ENCODE assay signal across 8 cellular contexts in the genomic region with DNA sequence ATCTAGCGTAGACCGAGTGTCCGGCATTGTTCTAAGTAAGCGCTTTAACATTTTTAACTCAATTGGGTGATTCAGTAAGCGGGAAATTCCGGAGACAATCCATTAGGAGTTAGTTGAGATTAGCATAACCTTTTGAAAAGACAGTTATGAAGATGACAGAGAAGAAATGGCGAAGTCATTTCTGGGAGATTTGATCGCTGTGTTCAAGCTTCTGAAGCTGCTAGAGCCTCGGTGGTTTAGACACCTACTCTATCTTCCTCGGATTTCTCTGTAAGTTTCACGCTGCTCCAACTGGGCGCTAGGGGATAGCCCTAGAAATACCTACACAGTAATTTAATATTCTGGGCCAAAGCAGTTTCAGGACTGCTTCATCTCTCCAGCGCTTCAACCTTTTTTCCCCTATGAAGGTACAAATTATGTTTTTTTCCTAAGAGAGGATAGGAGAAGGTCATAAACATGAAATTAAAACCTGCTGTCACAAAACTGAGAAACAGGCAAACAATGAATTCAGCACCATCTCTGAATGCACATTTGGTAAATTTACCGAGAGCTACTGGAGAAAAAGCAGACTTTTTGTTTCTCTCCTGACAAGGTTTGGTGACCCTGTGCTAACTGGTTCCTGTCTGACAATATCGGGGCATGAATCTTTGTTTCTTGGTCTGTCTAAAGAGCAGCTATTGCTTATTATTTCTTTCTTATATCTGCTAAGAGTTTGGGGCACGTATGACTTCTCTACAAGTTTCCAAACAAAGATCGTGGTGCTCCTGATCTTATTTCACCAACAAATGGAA. TPM values are rescaled to one million over a fixed set of nuclear protein-coding genes. Genes with fewer than 3 reads are reported as not detected.
DNase-seq lines count a peak whose midpoint lies in the region; ATAC-seq and TF ChIP-seq lines count a peak whose summit lies in the region.

No MANE protein-coding gene starts in this region.

- H4K20me1 ChIP-seq in SU-DHL-6 (ENCODE audit: low read depth, low read length) = no peaks in the 10 kb centered on the region

- ATAC-seq in GM21619 (IDR thresholded peaks at IDR 0.05; ENCODE audit: unreplicated experiment) = no peak
- ATAC-seq in GM21423 (IDR thresholded peaks at IDR 0.05; ENCODE audit: unreplicated experiment) = no peak

- peak overlapping the region; percentile 52 for H2AFZ ChIP-seq in SU-DHL-6 (ENCODE audit: low read depth, low read length, severe bottlenecking)

- peak overlapping the region; percentile 92 for H3K4me3 ChIP-seq in HUES64 (ENCODE audit: low read length)
- peak overlapping the region; percentile 92 for H3K4me3 ChIP-seq in SU-DHL-6 (ENCODE audit: insufficient read depth, low read length, poor library complexity, severe bottlenecking)
- peak overlapping the region; percentile 100 for H3K4me3 ChIP-seq in endodermal cell (ENCODE audit: low read length)
- peak overlapping the region; percentile 9 to 85 for H3K4me3 ChIP-seq in mucosa of rectum (ENCODE audit: low read length in 2 of 2)

- H3K4me1 Mint-ChIP-seq in endodermal cell = peaks cover 26% of the 10 kb centered on the region

- H3K9ac ChIP-seq in HUES64 (ENCODE audit: low read depth, low read length) (peak overlapping the region; percentile 68), SU-DHL-6 (ENCODE audit: low read length) (peak overlapping the region; percentile 45), endodermal cell (ENCODE audit: extremely low read depth, low read length, poor library complexity, severe bottlenecking) (peak overlapping the region; percentile 50), mucosa of rectum (ENCODE audit: low read depth in 1 of 2, low read length in 2 of 2) (peak overlapping the region in 1 of 2 donors; percentile 27)

- H3K27me3 ChIP-seq in HUES64 (ENCODE audit: insufficient read depth, low read length) = peaks cover 28% of the 10 kb centered on the region
- no peaks in the 10 kb centered on the region for H3K27me3 ChIP-seq in SU-DHL-6 (ENCODE audit: low read length)
- H3K27me3 ChIP-seq in endodermal cell (ENCODE audit: control insufficient read depth, insufficient read depth, low read length, poor library complexity, severe bottlenecking) = peaks cover 15% of the 10 kb centered on the region
- H3K27me3 ChIP-seq in mucosa of rectum (ENCODE audit: control insufficient read depth in 2 of 2, insufficient read depth in 2 of 2, low read length in 2 of 2) = no peaks in the 10 kb centered on the region

- H3K9me3 Mint-ChIP-seq in endodermal cell = no peaks in the 10 kb centered on the region

- no peak overlapping the region for H3K27ac ChIP-seq in HUES64 (ENCODE audit: low read depth, low read length)
- no peak overlapping the region for H3K27ac ChIP-seq in SU-DHL-6 (ENCODE audit: low read depth, low read length)
- H3K27ac ChIP-seq in endodermal cell (ENCODE audit: low read depth, low read length) = no peak overlapping the region
- no peak overlapping the region for H3K27ac ChIP-seq in mucosa of rectum (ENCODE audit: low read depth in 2 of 2, low read length in 2 of 2)

- peaks cover 21% of the 10 kb centered on the region for H3K4me1 ChIP-seq in HUES64 (ENCODE audit: insufficient read depth, low read length)
- peaks cover 5% of the 10 kb centered on the region for H3K4me1 ChIP-seq in endodermal cell (ENCODE audit: control insufficient read depth, insufficient read depth, low read length)
- peaks cover 4 to 13% of the 10 kb centered on the region in 2 donors for H3K4me1 ChIP-seq in mucosa of rectum (ENCODE audit: control insufficient read depth in 2 of 2, insufficient read depth in 2 of 2, low read length in 2 of 2)

- DNase-seq in Daoy (ENCODE audit: low read depth) (peak; percentile 72), endodermal cell (no peak), GOT3 (lab: John Stamatoyannopoulos, UW) (no peak)

- peaks cover 22% of the 10 kb centered on the region for H3F3A ChIP-seq in SU-DHL-6 (ENCODE audit: insufficient read depth)

- H3K9me2 ChIP-seq in SU-DHL-6 (replicated peaks; ENCODE audit: insufficient read depth, low read length) = no peaks in the 10 kb centered on the region

- H3K79me2 ChIP-seq in SU-DHL-6 (ENCODE audit: insufficient read depth, low read length) = no peaks in the 10 kb centered on the region

- H3K36me3 Mint-ChIP-seq in endodermal cell (ENCODE audit: low read depth) = peaks cover 2% of the 10 kb centered on the region

- no peak for TF ChIP-seq CTCF in SU-DHL-6 (IDR thresholded peaks at IDR 0.05; ENCODE audit: insufficient read depth, low read length, poor library complexity, severe bottlenecking)
- peak; percentile 44 for TF ChIP-seq CTCF in endodermal cell (conservative IDR thresholded peaks at IDR 0.05)

- peak overlapping the region; percentile 90 for H3K4me3 Mint-ChIP-seq in endodermal cell

- peak overlapping the region; percentile 80 for H3K27ac Mint-ChIP-seq in endodermal cell

- H3K9me3 ChIP-seq in HUES64 (ENCODE audit: insufficient read depth, low read depth, low read length) (no peaks in the 10 kb centered on the region), SU-DHL-6 (ENCODE audit: insufficient read depth, low read length) (no peaks in the 10 kb centered on the region), endodermal cell (ENCODE audit: control insufficient read depth, low read length) (no peaks in the 10 kb centered on the region), mucosa of rectum (ENCODE audit: control insufficient read depth in 2 of 2, low read length in 2 of 2) (no peaks in the 10 kb centered on the region)

- WGBS in HUES64 = 36% methylated on average over 17 of the region's 17 CpGs
- 31 to 43% methylated on average over 11 to 17 of the region's 17 CpGs for WGBS in endodermal cell (ENCODE audit: insufficient coverage in 1 of 2, insufficient read length in 1 of 2), 2 experiments

- peak overlapping the region; percentile 89 for H3K4me2 ChIP-seq in SU-DHL-6 (ENCODE audit: low read depth, low read length, poor library complexity, severe bottlenecking)

- H3K27me3 Mint-ChIP-seq in endodermal cell (ENCODE audit: insufficient read depth) = peaks cover 6% of the 10 kb centered on the region

- H3K36me3 ChIP-seq in HUES64 (ENCODE audit: insufficient read depth, low read length) = no peaks in the 10 kb centered on the region
- H3K36me3 ChIP-seq in SU-DHL-6 (ENCODE audit: low read length) = no peaks in the 10 kb centered on the region
- H3K36me3 ChIP-seq in endodermal cell (ENCODE audit: control insufficient read depth, insufficient read depth, low read length) = no peaks in the 10 kb centered on the region
- H3K36me3 ChIP-seq in mucosa of rectum (ENCODE audit: control insufficient read depth in 2 of 2, insufficient read depth in 2 of 2, low read length in 2 of 2) = no peaks in the 10 kb centered on the region

RNA-seq across cellular contexts. Expression of gene ZNF311, which starts 22.4 kb away (rescaled TPM):
- 0.74 and 2.1 TPM in 2 replicates for total RNA-seq in Daoy (2014; rRNA removed; shearing (Covaris generic))
- 0.30 TPM for polyA plus RNA-seq in HUES64 (2013, experiment 1 of 2)
- 0.44 TPM for polyA plus RNA-seq in HUES64 (2013, experiment 2 of 2)
- 1 to 10 TPM; 2.2 to 6.5 TPM for total RNA-seq in endodermal cell
- 0.53 TPM for polyA plus RNA-seq in endodermal cell (2013, experiment 1 of 2)
- polyA plus RNA-seq in endodermal cell (2013, experiment 2 of 2) = 0.46 TPM

RNA-seq across cellular contexts. Expression of gene TRIM27, which starts 58.9 kb away (rescaled TPM):
- 114 and 117 TPM in 2 replicates for total RNA-seq in Daoy (2014; rRNA removed; shearing (Covaris generic))
- polyA plus RNA-seq in HUES64 (2013, experiment 1 of 2) = 53.2 TPM
- 44.4 TPM for polyA plus RNA-seq in HUES64 (2013, experiment 2 of 2)
- 10 to 100 TPM; 81.8 to 82.7 TPM for total RNA-seq in endodermal cell
- 53.4 TPM for polyA plus RNA-seq in endodermal cell (2013, experiment 1 of 2)
- polyA plus RNA-seq in endodermal cell (2013, experiment 2 of 2) = 50.1 TPM

Comparison
In these comparisons a context has a peak if more than half of its experiments do, and no peak if none do; other contexts are left out.
1. H3K4me3 ChIP-seq: peak in every context shown above with its lines; median percentile 100 in endodermal cell; 92 in HUES64; 92 in SU-DHL-6; 47 in mucosa of rectum.